In the genomic region with DNA sequence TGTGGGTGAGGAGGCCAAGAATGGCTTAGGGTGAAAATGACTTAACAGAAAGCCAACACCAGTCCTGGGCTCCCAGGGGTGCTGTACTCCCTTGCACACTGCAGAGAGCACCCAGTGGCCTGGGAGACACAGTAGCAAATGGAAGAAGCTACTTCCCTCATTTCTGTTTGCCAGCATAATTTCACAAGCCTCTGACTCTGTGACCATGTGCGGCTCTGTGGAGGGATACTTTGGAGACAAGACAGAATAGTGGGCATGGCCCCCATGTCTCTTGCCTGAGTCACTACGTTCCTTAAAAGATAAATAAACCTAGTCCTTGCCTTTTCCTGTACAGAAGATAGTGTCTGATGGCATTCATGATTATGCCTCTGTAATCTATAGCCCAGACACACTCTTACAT, we compare ENCODE assay signal across 15 cellular contexts. TPM values are rescaled to one million over a fixed set of nuclear protein-coding genes. Genes with fewer than 3 reads are reported as not detected.
DNase-seq lines count a peak whose midpoint lies in the region; ATAC-seq and TF ChIP-seq lines count a peak whose summit lies in the region.
"Had no signal": no experiment of that assay in that cellular context is flagged by ENCODE, and none has a peak within 500 bp of the region (broad histone marks: within the 10 kb centered on the region; RNA-seq: fewer than 3 reads in every experiment).

No MANE protein-coding gene starts in this region.

- H3K4me1 ChIP-seq in adipocyte (ENCODE audit: control insufficient read depth, insufficient read depth, low read length) (peaks cover 21% of the 10 kb centered on the region), hepatocyte (ENCODE audit: insufficient read depth) (peaks cover 8% of the 10 kb centered on the region), adrenal gland (replicated peaks in 1 of 2) (peaks cover 0 to 4% of the 10 kb centered on the region in 2 donors)
- H3K4me1 ChIP-seq: BE2C had no signal

- CTCF ChIA-PET in AG04450 (lab: Charles Lee), result interaction anchor here (0.6 to 1.9 kb wide), 3 partner anchors 17 to 244 kb away, joined by 3 to 12 read pairs (median 6); no protein-coding TSS in a partner anchor

- H3K9me2 ChIP-seq in hepatocyte (replicated peaks; ENCODE audit: insufficient read depth), result no peaks in the 10 kb centered on the region

- ATAC-seq in HG03196 (IDR thresholded peaks at IDR 0.05; ENCODE audit: unreplicated experiment), result no peak
- ATAC-seq in GM21515 (IDR thresholded peaks at IDR 0.05; ENCODE audit: unreplicated experiment), result no peak
- ATAC-seq: T-cell had no signal

- intact Hi-C loops in adrenal gland (cut with DNase I), result no loop called here

- no peaks in the 10 kb centered on the region for H3K79me2 ChIP-seq in hepatocyte

- 70% methylated on average over 2 of the region's 2 CpGs for WGBS in hepatocyte (ENCODE audit: low lambda C conversion rate, missing lambda C conversion rate)
- 73 to 89% (median 84%) methylated on average over 2 of the region's 2 CpGs for WGBS in adrenal gland, 4 donors

- H4K20me1 ChIP-seq in hepatocyte (ENCODE audit: insufficient read depth, poor library complexity, severe bottlenecking), result no peaks in the 10 kb centered on the region

- DNase-seq in AG04450 (ENCODE audit: low read depth, low spot score) (peak; percentile 64), HCEC 1CT (peak; percentile 81), adipocyte (ENCODE audit: low read depth) (peak; percentile 78), hepatocyte (ENCODE audit: low spot score) (no peak), COLO668 (lab: John Stamatoyannopoulos, UW; ENCODE audit: unreplicated experiment) (no peak), adrenal gland (no peak)
- DNase-seq: activated CD4-positive, alpha-beta T cell treated with anti-CD3 and anti-CD28 coated beads, Interleukin-2, amount 10 ng/mL, durations not matched to agents 24 days and 14 days; BE2C; effector memory CD4-positive, alpha-beta T cell; GOT3; NCI-H2227 treated with DMSO at 0.1 percent for 48 hours; stimulated activated naive CD4-positive, alpha-beta T cell; T-cell had no signal

- no peak for TF ChIP-seq CTCF in AG04450 (IDR thresholded peaks at IDR 0.05; ENCODE audit: low read depth, low read length)
- no peak for TF ChIP-seq CTCF in hepatocyte (IDR thresholded peaks at IDR 0.05; ENCODE audit: poor library complexity)
- no peak for TF ChIP-seq CTCF in adrenal gland (IDR thresholded peaks at IDR 0.05)

- H3K27ac ChIP-seq in AG04450 (ENCODE audit: low read depth, low read length) (peak overlapping the region; percentile 89), hepatocyte (peak overlapping the region; percentile 16), adrenal gland (peak overlapping the region in 1 of 5 donors; percentile 25)

- no peak overlapping the region for H3K9ac ChIP-seq in adipocyte (ENCODE audit: low read length)

- no peak overlapping the region for H3K4me3 ChIP-seq in AG04450 (ENCODE audit: low read depth, low read length)
- H3K4me3 ChIP-seq in adipocyte (ENCODE audit: low read length), result peak overlapping the region; percentile 31
- no peak overlapping the region for H3K4me3 ChIP-seq in hepatocyte
- H3K4me3 ChIP-seq in adrenal gland, result no peak overlapping the region

- H3K36me3 ChIP-seq in adipocyte (ENCODE audit: control insufficient read depth, insufficient read depth, low read length, severe bottlenecking), result peaks cover 8% of the 10 kb centered on the region
- H3K36me3 ChIP-seq in hepatocyte (replicated peaks; ENCODE audit: insufficient read depth, low read depth), result no peaks in the 10 kb centered on the region
- H3K36me3 ChIP-seq in adrenal gland (replicated peaks in 1 of 2), result peaks cover 0 to 22% of the 10 kb centered on the region in 2 donors
- H3K36me3 ChIP-seq: BE2C had no signal

- H3K4me2 ChIP-seq in hepatocyte, result no peak overlapping the region

- no peaks in the 10 kb centered on the region; the same call in 1 of the 2 replicates for H3K9me3 ChIP-seq in AG04450 (ENCODE audit: control insufficient read depth, insufficient read depth, low read length)
- no peaks in the 10 kb centered on the region for H3K9me3 ChIP-seq in adipocyte (ENCODE audit: control insufficient read depth, low read length)
- no peaks in the 10 kb centered on the region for H3K9me3 ChIP-seq in hepatocyte (ENCODE audit: low read depth)
- H3K9me3 ChIP-seq in adrenal gland (replicated peaks in 1 of 3), result no peaks in the 10 kb centered on the region
- H3K9me3 ChIP-seq: BE2C had no signal

- TF ChIP-seq POLR2A in adrenal gland (IDR thresholded peaks at IDR 0.05), result no peak

- POLR2A ChIA-PET in AG04450 (lab: Yijun Ruan, JAX), result interaction anchor here (0.7 to 1.5 kb wide), 5 partner anchors 9 to 250 kb away, joined by 3 to 7 read pairs (median 6); no protein-coding TSS in a partner anchor

- H3K27me3 ChIP-seq in AG04450 (ENCODE audit: control insufficient read depth, insufficient read depth, low read length) (no peaks in the 10 kb centered on the region), adipocyte (replicated peaks; ENCODE audit: control insufficient read depth, insufficient read depth, low read length) (no peaks in the 10 kb centered on the region), hepatocyte (no peaks in the 10 kb centered on the region), adrenal gland (no peaks in the 10 kb centered on the region)
- H3K27me3 ChIP-seq: BE2C had no signal

- no peak overlapping the region for H2AFZ ChIP-seq in hepatocyte

RNA-seq across cellular contexts. Expression of a gene that starts 38.1 kb away (rescaled TPM):
- polyA plus RNA-seq in AG04450 (2011; rRNA removed) (4.5 and 7.2 TPM in 2 replicates), hepatocyte (1.3 and 4.2 TPM in 2 replicates), adrenal gland (10 to 100 TPM in 1 of 3 donors, 1 to 10 TPM in 2; 6.7 to 13.2 (median 8.7) TPM)
- 5.6 and 7.5 TPM in 2 replicates for polyA minus RNA-seq in AG04450 (2011; rRNA and poly(A)+ RNA removed)
- total RNA-seq in hepatocyte (2.1 and 2.5 TPM in 2 replicates), adrenal gland (10 to 100 TPM in 5 of 8 donors, 1 to 10 TPM in 3; 7.7 to 19.5 (median 12.1) TPM)

Comparison
In these comparisons a context has a peak if more than half of its experiments do, and no peak if none do; other contexts are left out.
1. DNase-seq: peak in AG04450 (single experiment), HCEC 1CT (single experiment) and adipocyte (single experiment); none in hepatocyte (single experiment), COLO668 (single experiment) and adrenal gland (0 of 7).